Comparison of ENCODE assay signal across 1 cellular context in genomic region chr1:168686666-168687065, GRCh38.
A peak's percentile ranks its signal among the peaks of the same experiment; 100 is the strongest.
TF ChIP-seq lines count a peak whose summit lies in the region.

No MANE protein-coding gene starts in this region.

TF ChIP-seq in HepG2, 621 proteins besides CTCF, POLR2A, EP300 and RAD21 (continued from another document):
- TF ChIP-seq HOXA3 (CRISPR knock-in tag; IDR thresholded peaks at IDR 0.05) (0 out of 2 replicates have a peak, but pooled peaks have one; percentile 25), ELF3 (CRISPR knock-in tag; IDR thresholded peaks at IDR 0.05) (0 out of 2 replicates have a peak, but pooled peaks have one; percentile 33), ZBTB21 (CRISPR knock-in tag; IDR thresholded peaks at IDR 0.05) (peak; percentile 78; the same call in 1 of the 2 replicates), CAMTA2 (CRISPR knock-in tag; IDR thresholded peaks at IDR 0.05; ENCODE audit: borderline replicate concordance) (no peak), GATAD2A (CRISPR knock-in tag; IDR thresholded peaks at IDR 0.05) (0 out of 2 replicates have a peak, but pooled peaks have one; percentile 21), CHD2 (IDR thresholded peaks at IDR 0.05; ENCODE audit: low read depth, low read length) (no peak), SKI (IDR thresholded peaks at IDR 0.05; ENCODE audit: partially characterized antibody) (no peak), KDM4B (CRISPR knock-in tag; IDR thresholded peaks at IDR 0.05) (no peak), SOX13 (IDR thresholded peaks at IDR 0.05) (no peak), SOX13 (CRISPR knock-in tag; conservative IDR thresholded peaks at IDR 0.05 in 1 of 2, IDR thresholded peaks at IDR 0.05 in 1 of 2) (peak in 1 of 2 experiments; percentile 58; a peak in 1 of 4 replicates), ZBTB38 (CRISPR knock-in tag; IDR thresholded peaks at IDR 0.05) (0 out of 2 replicates have a peak, but pooled peaks have one; percentile 48), MNT (IDR thresholded peaks at IDR 0.05) (0 out of 2 replicates have a peak, but pooled peaks have one; percentile 3), RXRB (CRISPR knock-in tag; IDR thresholded peaks at IDR 0.05; ENCODE audit: borderline replicate concordance) (0 out of 2 replicates have a peak, but pooled peaks have one; percentile 22), THYN1 (CRISPR knock-in tag; IDR thresholded peaks at IDR 0.05; ENCODE audit: borderline replicate concordance, low read depth) (no peak), ATM (IDR thresholded peaks at IDR 0.05; ENCODE audit: borderline replicate concordance) (no peak), NCOA2 (CRISPR knock-in tag; IDR thresholded peaks at IDR 0.05) (peak; percentile 29; the same call in 1 of the 2 replicates), CREB1 (IDR thresholded peaks at IDR 0.05) (peak; percentile 74), CREB1 (CRISPR knock-in tag; IDR thresholded peaks at IDR 0.05) (peak; percentile 75), NFIC (IDR thresholded peaks at IDR 0.05; ENCODE audit: low read length) (0 out of 2 replicates have a peak, but pooled peaks have one; percentile 32)
- TF ChIP-seq, protein P1, sequence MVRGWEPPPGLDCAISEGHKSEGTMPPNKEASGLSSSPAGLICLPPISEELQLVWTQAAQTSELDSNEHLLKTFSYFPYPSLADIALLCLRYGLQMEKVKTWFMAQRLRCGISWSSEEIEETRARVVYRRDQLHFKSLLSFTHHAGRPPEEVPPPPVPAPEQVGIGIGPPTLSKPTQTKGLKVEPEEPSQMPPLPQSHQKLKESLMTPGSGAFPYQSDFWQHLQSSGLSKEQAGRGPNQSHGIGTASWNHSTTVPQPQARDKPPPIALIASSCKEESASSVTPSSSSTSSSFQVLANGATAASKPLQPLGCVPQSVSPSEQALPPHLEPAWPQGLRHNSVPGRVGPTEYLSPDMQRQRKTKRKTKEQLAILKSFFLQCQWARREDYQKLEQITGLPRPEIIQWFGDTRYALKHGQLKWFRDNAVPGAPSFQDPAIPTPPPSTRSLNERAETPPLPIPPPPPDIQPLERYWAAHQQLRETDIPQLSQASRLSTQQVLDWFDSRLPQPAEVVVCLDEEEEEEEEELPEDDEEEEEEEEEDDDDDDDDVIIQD (CRISPR knock-in tag; IDR thresholded peaks at IDR 0.05; ENCODE audit: low read depth), result 0 out of 2 replicates have a peak, but pooled peaks have one; percentile 27
- TF ChIP-seq, protein P2, sequence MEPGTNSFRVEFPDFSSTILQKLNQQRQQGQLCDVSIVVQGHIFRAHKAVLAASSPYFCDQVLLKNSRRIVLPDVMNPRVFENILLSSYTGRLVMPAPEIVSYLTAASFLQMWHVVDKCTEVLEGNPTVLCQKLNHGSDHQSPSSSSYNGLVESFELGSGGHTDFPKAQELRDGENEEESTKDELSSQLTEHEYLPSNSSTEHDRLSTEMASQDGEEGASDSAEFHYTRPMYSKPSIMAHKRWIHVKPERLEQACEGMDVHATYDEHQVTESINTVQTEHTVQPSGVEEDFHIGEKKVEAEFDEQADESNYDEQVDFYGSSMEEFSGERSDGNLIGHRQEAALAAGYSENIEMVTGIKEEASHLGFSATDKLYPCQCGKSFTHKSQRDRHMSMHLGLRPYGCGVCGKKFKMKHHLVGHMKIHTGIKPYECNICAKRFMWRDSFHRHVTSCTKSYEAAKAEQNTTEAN (CRISPR knock-in tag; conservative IDR thresholded peaks at IDR 0.05), result 0 out of 2 replicates have a peak, but pooled peaks have one; percentile 18
- TF ChIP-seq, protein P3, sequence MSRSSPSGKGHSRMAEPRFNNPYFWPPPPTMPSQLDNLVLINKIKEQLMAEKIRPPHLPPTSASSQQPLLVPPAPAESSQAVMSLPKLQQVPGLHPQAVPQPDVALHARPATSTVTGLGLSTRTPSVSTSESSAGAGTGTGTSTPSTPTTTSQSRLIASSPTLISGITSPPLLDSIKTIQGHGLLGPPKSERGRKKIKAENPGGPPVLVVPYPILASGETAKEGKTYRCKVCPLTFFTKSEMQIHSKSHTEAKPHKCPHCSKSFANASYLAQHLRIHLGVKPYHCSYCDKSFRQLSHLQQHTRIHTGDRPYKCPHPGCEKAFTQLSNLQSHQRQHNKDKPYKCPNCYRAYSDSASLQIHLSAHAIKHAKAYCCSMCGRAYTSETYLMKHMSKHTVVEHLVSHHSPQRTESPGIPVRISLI (CRISPR knock-in tag; IDR thresholded peaks at IDR 0.05; ENCODE audit: borderline replicate concordance), result 0 out of 2 replicates have a peak, but pooled peaks have one; percentile 31
- TF ChIP-seq, protein P4, sequence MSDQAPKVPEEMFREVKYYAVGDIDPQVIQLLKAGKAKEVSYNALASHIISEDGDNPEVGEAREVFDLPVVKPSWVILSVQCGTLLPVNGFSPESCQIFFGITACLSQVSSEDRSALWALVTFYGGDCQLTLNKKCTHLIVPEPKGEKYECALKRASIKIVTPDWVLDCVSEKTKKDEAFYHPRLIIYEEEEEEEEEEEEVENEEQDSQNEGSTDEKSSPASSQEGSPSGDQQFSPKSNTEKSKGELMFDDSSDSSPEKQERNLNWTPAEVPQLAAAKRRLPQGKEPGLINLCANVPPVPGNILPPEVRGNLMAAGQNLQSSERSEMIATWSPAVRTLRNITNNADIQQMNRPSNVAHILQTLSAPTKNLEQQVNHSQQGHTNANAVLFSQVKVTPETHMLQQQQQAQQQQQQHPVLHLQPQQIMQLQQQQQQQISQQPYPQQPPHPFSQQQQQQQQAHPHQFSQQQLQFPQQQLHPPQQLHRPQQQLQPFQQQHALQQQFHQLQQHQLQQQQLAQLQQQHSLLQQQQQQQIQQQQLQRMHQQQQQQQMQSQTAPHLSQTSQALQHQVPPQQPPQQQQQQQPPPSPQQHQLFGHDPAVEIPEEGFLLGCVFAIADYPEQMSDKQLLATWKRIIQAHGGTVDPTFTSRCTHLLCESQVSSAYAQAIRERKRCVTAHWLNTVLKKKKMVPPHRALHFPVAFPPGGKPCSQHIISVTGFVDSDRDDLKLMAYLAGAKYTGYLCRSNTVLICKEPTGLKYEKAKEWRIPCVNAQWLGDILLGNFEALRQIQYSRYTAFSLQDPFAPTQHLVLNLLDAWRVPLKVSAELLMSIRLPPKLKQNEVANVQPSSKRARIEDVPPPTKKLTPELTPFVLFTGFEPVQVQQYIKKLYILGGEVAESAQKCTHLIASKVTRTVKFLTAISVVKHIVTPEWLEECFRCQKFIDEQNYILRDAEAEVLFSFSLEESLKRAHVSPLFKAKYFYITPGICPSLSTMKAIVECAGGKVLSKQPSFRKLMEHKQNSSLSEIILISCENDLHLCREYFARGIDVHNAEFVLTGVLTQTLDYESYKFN (CRISPR knock-in tag; conservative IDR thresholded peaks at IDR 0.05), result peak; percentile 33; the same call in 1 of the 2 replicates
